In the genomic region with DNA sequence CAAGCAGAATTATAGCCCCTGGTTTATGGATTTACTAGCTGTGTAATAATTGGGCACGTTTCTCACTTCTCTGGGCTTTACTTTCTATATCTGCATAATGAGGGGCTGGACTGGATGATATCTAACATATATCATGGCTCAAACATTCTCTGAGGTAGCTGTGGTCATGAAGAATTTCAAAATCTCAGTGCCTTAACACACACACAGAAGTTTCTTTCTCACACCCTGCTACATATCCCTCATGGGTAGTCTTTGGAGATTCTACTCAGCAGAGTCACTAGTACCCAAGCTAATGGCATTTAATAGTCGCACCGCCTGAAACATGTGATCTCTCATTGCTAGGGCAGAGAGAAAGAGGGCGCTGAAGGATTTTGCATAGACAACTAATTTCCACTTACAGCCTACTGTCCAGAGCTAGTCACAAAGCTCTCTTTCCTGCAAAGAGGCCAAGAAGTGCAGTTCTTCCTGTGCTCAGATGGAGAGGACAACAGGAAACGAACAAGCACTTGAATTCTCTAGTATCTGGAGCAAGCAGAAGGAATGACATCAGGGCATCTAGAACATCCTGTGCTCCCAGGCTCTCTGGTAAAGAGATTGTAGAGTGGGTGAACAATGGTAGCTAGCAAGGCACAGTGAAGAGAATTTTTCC, we compare ENCODE assay signal across 8 cellular contexts.
DNase-seq lines count a peak whose midpoint lies in the region; TF ChIP-seq lines count a peak whose summit lies in the region.
"Had no signal": no experiment of that assay in that cellular context is flagged by ENCODE, and none has a peak within 500 bp of the region (broad histone marks: within the 10 kb centered on the region; RNA-seq: fewer than 3 reads in every experiment).

No MANE protein-coding gene starts in this region.

- H3K27ac ChIP-seq in dorsolateral prefrontal cortex: peak overlapping the region in 58 of 59 donors; percentile 7 to 87 (median 73)
- no peak overlapping the region for H3K27ac ChIP-seq in mesendoderm (ENCODE audit: low read depth, low read length)
- peak overlapping the region; percentile 77 to 85 for H3K27ac ChIP-seq in uterus
- H3K27ac ChIP-seq in ovary: peak overlapping the region in 1 of 2 donors; percentile 37

- H3K4me1 ChIP-seq in mesendoderm (ENCODE audit: control insufficient read depth, low read depth, low read length) (no peaks in the 10 kb centered on the region), uterus (peaks cover 6 to 7% of the 10 kb centered on the region in 2 donors), ovary (ENCODE audit: insufficient read depth) (no peaks in the 10 kb centered on the region)

- no peak overlapping the region for H4K5ac ChIP-seq in mesendoderm (ENCODE audit: low read length)

- H3K4me1 Mint-ChIP-seq in glutamatergic neuron (ENCODE audit: low read depth, unreplicated experiment): no peaks in the 10 kb centered on the region

- peak overlapping the region in 6 of 59 donors; percentile 1 to 27 (median 16) for H3K4me3 ChIP-seq in dorsolateral prefrontal cortex
- no peak overlapping the region for H3K4me3 ChIP-seq in mesendoderm (ENCODE audit: low read length)
- no peak overlapping the region for H3K4me3 ChIP-seq in uterus
- H3K4me3 ChIP-seq in ovary: no peak overlapping the region

- no CpG with 5 or more reads among the region's 5 CpGs for WGBS in mesendoderm (ENCODE audit: extremely low coverage, insufficient coverage, low lambda C conversion rate)
- 55 to 63% (median 58%) methylated on average over 5 of the region's 5 CpGs for WGBS in ovary, 3 donors

- no peak overlapping the region for H3K56ac ChIP-seq in mesendoderm (ENCODE audit: low read length)

- peak; percentile 95 for DNase-seq in NCI-H2029 treated with DMSO at 0.1 percent for 48 hours (lab: John Stamatoyannopoulos, UW)
- DNase-seq in dorsolateral prefrontal cortex: peak in 3 of 10 donors; percentile 38 to 57 (median 40)
- peak; percentile 46 for DNase-seq in mesendoderm
- peak; percentile 17 to 53 for DNase-seq in uterus
- DNase-seq in DMS 273 (lab: John Stamatoyannopoulos, UW; ENCODE audit: unreplicated experiment): no peak
- no peak for DNase-seq in glutamatergic neuron
- no peak for DNase-seq in ovary
- DNase-seq: central memory CD4-positive, alpha-beta T cell had no signal

- H2BK5ac ChIP-seq in mesendoderm (ENCODE audit: low read length): no peak overlapping the region

- no peak overlapping the region for H3K27ac Mint-ChIP-seq in glutamatergic neuron (ENCODE audit: unreplicated experiment)

- H3K9me3 ChIP-seq in uterus: no peaks in the 10 kb centered on the region
- no peaks in the 10 kb centered on the region for H3K9me3 ChIP-seq in ovary

- H3K9me3 Mint-ChIP-seq in glutamatergic neuron (ENCODE audit: unreplicated experiment): no peaks in the 10 kb centered on the region

- H2AK5ac ChIP-seq in mesendoderm (ENCODE audit: low read length): no peak overlapping the region

- H4K8ac ChIP-seq in mesendoderm (ENCODE audit: low read depth, low read length): no peak overlapping the region

- H3K4me2 ChIP-seq in mesendoderm (ENCODE audit: low read length): no peak overlapping the region

- H3K9ac ChIP-seq in mesendoderm (ENCODE audit: low read length): no peak overlapping the region

- peak in 51 of 56 donors; percentile 13 to 73 (median 45) for TF ChIP-seq CTCF in dorsolateral prefrontal cortex (IDR thresholded peaks at IDR 0.05 in 54 of 56, conservative IDR thresholded peaks at IDR 0.05 in 2 of 56; ENCODE audit: low read depth in 1 of 56, partially characterized antibody in 56 of 56)
- TF ChIP-seq CTCF in uterus (IDR thresholded peaks at IDR 0.05): peak in 2 of 4 experiments; percentile 19 to 23
- TF ChIP-seq CTCF in glutamatergic neuron (IDR thresholded peaks at IDR 0.05; ENCODE audit: partially characterized antibody, unreplicated experiment): no peak
- no peak for TF ChIP-seq CTCF in ovary (IDR thresholded peaks at IDR 0.05)

- no peak overlapping the region for H2BK15ac ChIP-seq in mesendoderm (replicated peaks; ENCODE audit: low read depth)

- H2BK120ac ChIP-seq in mesendoderm (ENCODE audit: low read depth, low read length): no peak overlapping the region

- no peaks in the 10 kb centered on the region for H3K79me2 ChIP-seq in mesendoderm (ENCODE audit: control insufficient read depth, insufficient read depth, low read length)

- H3K36me3 ChIP-seq in mesendoderm (ENCODE audit: control insufficient read depth, insufficient read depth, low read length) (no peaks in the 10 kb centered on the region), uterus (no peaks in the 10 kb centered on the region), ovary (no peaks in the 10 kb centered on the region)

- TF ChIP-seq POLR2A in uterus (IDR thresholded peaks at IDR 0.05) (no peak), ovary (IDR thresholded peaks at IDR 0.05) (no peak)

- no peak overlapping the region for H3K18ac ChIP-seq in mesendoderm (ENCODE audit: low read length)

- no peak for TF ChIP-seq EP300 in ovary (IDR thresholded peaks at IDR 0.05)

- H3K23ac ChIP-seq in mesendoderm (ENCODE audit: low read length): no peak overlapping the region

- H3K4ac ChIP-seq in mesendoderm (ENCODE audit: low read depth, low read length): no peak overlapping the region

- intact Hi-C loops in dorsolateral prefrontal cortex (cut with DNase I) (no loop called here), uterus (cut with DNase I; ENCODE audit: low total_unique reads) (no loop called here), ovary (cut with DNase I) (no loop called here)

- no peaks in the 10 kb centered on the region for H3K79me1 ChIP-seq in mesendoderm (ENCODE audit: low read length)

- H3K4me3 Mint-ChIP-seq in glutamatergic neuron (ENCODE audit: unreplicated experiment): no peak overlapping the region

- H3K27me3 Mint-ChIP-seq in glutamatergic neuron (ENCODE audit: unreplicated experiment): no peaks in the 10 kb centered on the region

- no peaks in the 10 kb centered on the region for H3K27me3 ChIP-seq in dorsolateral prefrontal cortex
- no peaks in the 10 kb centered on the region for H3K27me3 ChIP-seq in mesendoderm (ENCODE audit: insufficient read depth, low read length, poor library complexity)
- H3K27me3 ChIP-seq in uterus: no peaks in the 10 kb centered on the region
- H3K27me3 ChIP-seq in ovary: no peaks in the 10 kb centered on the region

- H3K36me3 Mint-ChIP-seq in glutamatergic neuron (ENCODE audit: unreplicated experiment): no peaks in the 10 kb centered on the region

Comparison
In these comparisons a context has a peak if more than half of its experiments do, and no peak if none do; other contexts are left out.
1. DNase-seq: peak in NCI-H2029 treated with DMSO at 0.1 percent for 48 hours (single experiment), mesendoderm (single experiment) and uterus (2 of 2); none in DMS 273 (single experiment), glutamatergic neuron (single experiment) and ovary (0 of 5).
2. CTCF ChIP-seq: peak in dorsolateral prefrontal cortex (51 of 56); none in glutamatergic neuron (single experiment) and ovary (0 of 3).